14 cellular contexts compared by ENCODE assay signal in genomic region chr17:74276561-74277009, GRCh38. TPM values are rescaled to one million over a fixed set of nuclear protein-coding genes. Genes with fewer than 3 reads are reported as not detected.
DNase-seq lines count a peak whose midpoint lies in the region; ATAC-seq and TF ChIP-seq lines count a peak whose summit lies in the region.
"Had no signal": no experiment of that assay in that cellular context is flagged by ENCODE, and none has a peak within 500 bp of the region (broad histone marks: within the 10 kb centered on the region; RNA-seq: fewer than 3 reads in every experiment).

No MANE protein-coding gene starts in this region.

- H3K27ac ChIP-seq in suprapubic skin, result no peak overlapping the region

- TF ChIP-seq POLR2A in suprapubic skin (IDR thresholded peaks at IDR 0.05), result no peak

- H3K9me3 Mint-ChIP-seq in activated CD4-positive, alpha-beta memory T cell treated with anti-CD3 and anti-CD28 coated beads, Interleukin-2, amount 10 ng/mL, durations not matched to agents 7 days and 5 days, result no peaks in the 10 kb centered on the region
- no peaks in the 10 kb centered on the region for H3K9me3 Mint-ChIP-seq in activated CD4-positive, alpha-beta memory T cell treated with anti-CD3 and anti-CD28 coated beads for 36 hours
- H3K9me3 Mint-ChIP-seq in chondrocyte (ENCODE audit: low read depth), result no peaks in the 10 kb centered on the region
- H3K9me3 Mint-ChIP-seq: activated naive CD4-positive, alpha-beta T cell treated with anti-CD3 and anti-CD28 coated beads for 36 hours had no signal

- CTCF ChIA-PET in activated CD4-positive, alpha-beta memory T cell treated with anti-CD3 and anti-CD28 coated beads, Interleukin-2, amount 10 ng/mL, durations not matched to agents 7 days and 5 days (lab: Charles Lee), result no interaction called here
- CTCF ChIA-PET in activated CD4-positive, alpha-beta memory T cell treated with anti-CD3 and anti-CD28 coated beads for 36 hours (lab: Charles Lee), result interaction anchor here (0.8 kb wide), 1 partner anchor 22 kb away, joined by 3 read pairs; no protein-coding TSS in a partner anchor

- no peak overlapping the region for H3K4me3 ChIP-seq in suprapubic skin

- H3K27ac Mint-ChIP-seq in activated CD4-positive, alpha-beta memory T cell treated with anti-CD3 and anti-CD28 coated beads, Interleukin-2, amount 10 ng/mL, durations not matched to agents 7 days and 5 days, result peak overlapping the region; percentile 27
- H3K27ac Mint-ChIP-seq in activated CD4-positive, alpha-beta memory T cell treated with anti-CD3 and anti-CD28 coated beads for 36 hours, result no peak overlapping the region
- peak overlapping the region; percentile 93 for H3K27ac Mint-ChIP-seq in chondrocyte (ENCODE audit: unreplicated experiment)
- H3K27ac Mint-ChIP-seq: activated naive CD4-positive, alpha-beta T cell treated with anti-CD3 and anti-CD28 coated beads for 36 hours; progenitor cell of endocrine pancreas had no signal

- H3K27me3 ChIP-seq in suprapubic skin, result peaks cover 24% of the 10 kb centered on the region

- intact Hi-C loops in activated CD4-positive, alpha-beta memory T cell treated with anti-CD3 and anti-CD28 coated beads for 36 hours (cut with micrococcal nuclease), result no loop called here

- H3K27me3 Mint-ChIP-seq in activated CD4-positive, alpha-beta memory T cell treated with anti-CD3 and anti-CD28 coated beads, Interleukin-2, amount 10 ng/mL, durations not matched to agents 7 days and 5 days, result no peaks in the 10 kb centered on the region
- no peaks in the 10 kb centered on the region for H3K27me3 Mint-ChIP-seq in activated CD4-positive, alpha-beta memory T cell treated with anti-CD3 and anti-CD28 coated beads for 36 hours
- H3K27me3 Mint-ChIP-seq in chondrocyte (ENCODE audit: low read depth), result peaks cover 16% of the 10 kb centered on the region

- TF ChIP-seq EP300 in suprapubic skin (IDR thresholded peaks at IDR 0.05), result no peak

- H3K4me3 Mint-ChIP-seq in activated CD4-positive, alpha-beta memory T cell treated with anti-CD3 and anti-CD28 coated beads, Interleukin-2, amount 10 ng/mL, durations not matched to agents 7 days and 5 days, result no peak overlapping the region
- no peak overlapping the region for H3K4me3 Mint-ChIP-seq in activated CD4-positive, alpha-beta memory T cell treated with anti-CD3 and anti-CD28 coated beads for 36 hours
- no peak overlapping the region for H3K4me3 Mint-ChIP-seq in chondrocyte (ENCODE audit: unreplicated experiment)
- H3K4me3 Mint-ChIP-seq: activated naive CD4-positive, alpha-beta T cell treated with anti-CD3 and anti-CD28 coated beads for 36 hours had no signal

- no peak for DNase-seq in activated CD4-positive, alpha-beta memory T cell treated with anti-CD3 and anti-CD28 coated beads, Interleukin-2, amount 10 ng/mL, durations not matched to agents 7 days and 5 days
- no peak for DNase-seq in activated CD4-positive, alpha-beta memory T cell treated with anti-CD3 and anti-CD28 coated beads for 36 hours
- no peak for DNase-seq in chondrocyte (ENCODE audit: low spot score)
- peak; percentile 57 for DNase-seq in left kidney (ENCODE audit: low read depth, low spot score)
- DNase-seq in superior temporal gyrus (ENCODE audit: extremely low spot score), result peak; percentile 71
- no peak for DNase-seq in NCI-H1694 (lab: John Stamatoyannopoulos, UW)
- no peak for DNase-seq in suprapubic skin (ENCODE audit: low spot score in 2 of 2)
- DNase-seq: activated CD4-positive, alpha-beta T cell treated with anti-CD3 and anti-CD28 coated beads for 4 hours; activated naive CD4-positive, alpha-beta T cell treated with anti-CD3 and anti-CD28 coated beads for 36 hours; GF-D8; NCI-H2171 treated with DMSO at 0.1 percent for 48 hours had no signal

- H3K36me3 ChIP-seq in suprapubic skin, result no peaks in the 10 kb centered on the region

- POLR2A ChIA-PET in activated CD4-positive, alpha-beta memory T cell treated with anti-CD3 and anti-CD28 coated beads, Interleukin-2, amount 10 ng/mL, durations not matched to agents 7 days and 5 days (lab: Charles Lee), result interaction anchor here (1.4 kb wide), 1 partner anchor 20 kb away, joined by 5 read pairs; no protein-coding TSS in a partner anchor
- POLR2A ChIA-PET in activated CD4-positive, alpha-beta memory T cell treated with anti-CD3 and anti-CD28 coated beads for 36 hours (lab: Charles Lee), result no interaction called here

- 46% methylated on average over 5 of the region's 5 CpGs for WGBS in suprapubic skin

- H3K9me3 ChIP-seq in suprapubic skin, result no peaks in the 10 kb centered on the region

- peaks cover 3% of the 10 kb centered on the region for H3K36me3 Mint-ChIP-seq in activated CD4-positive, alpha-beta memory T cell treated with anti-CD3 and anti-CD28 coated beads, Interleukin-2, amount 10 ng/mL, durations not matched to agents 7 days and 5 days (ENCODE audit: low read depth)
- H3K36me3 Mint-ChIP-seq in activated CD4-positive, alpha-beta memory T cell treated with anti-CD3 and anti-CD28 coated beads for 36 hours, result no peaks in the 10 kb centered on the region
- no peaks in the 10 kb centered on the region for H3K36me3 Mint-ChIP-seq in chondrocyte (ENCODE audit: low read depth)

- TF ChIP-seq CTCF in chondrocyte (IDR thresholded peaks at IDR 0.05) (no peak), suprapubic skin (IDR thresholded peaks at IDR 0.05) (no peak)

- no peak for ATAC-seq in GM18511 (IDR thresholded peaks at IDR 0.05; ENCODE audit: unreplicated experiment)

- H3K4me1 Mint-ChIP-seq in activated CD4-positive, alpha-beta memory T cell treated with anti-CD3 and anti-CD28 coated beads, Interleukin-2, amount 10 ng/mL, durations not matched to agents 7 days and 5 days, result peaks cover 73% of the 10 kb centered on the region
- peaks cover 59% of the 10 kb centered on the region for H3K4me1 Mint-ChIP-seq in activated CD4-positive, alpha-beta memory T cell treated with anti-CD3 and anti-CD28 coated beads for 36 hours (ENCODE audit: low read depth)
- peaks cover 38% of the 10 kb centered on the region for H3K4me1 Mint-ChIP-seq in chondrocyte (ENCODE audit: low read depth)

- peaks cover 31% of the 10 kb centered on the region for H3K4me1 ChIP-seq in suprapubic skin

RNA-seq across cellular contexts. Expression of gene DNAI2, which starts 2.6 kb away (rescaled TPM):
- 1 to 10 TPM; 2.5 to 3.1 TPM for total RNA-seq in activated CD4-positive, alpha-beta memory T cell treated with anti-CD3 and anti-CD28 coated beads, Interleukin-2, amount 10 ng/mL, durations not matched to agents 7 days and 5 days
- total RNA-seq in activated CD4-positive, alpha-beta memory T cell treated with anti-CD3 and anti-CD28 coated beads for 36 hours, result 1 to 10 TPM; 1.6 to 1.7 TPM
- total RNA-seq in chondrocyte (not detected in 3 replicates), suprapubic skin (not detected)
- total RNA-seq: endothelial cell of umbilical vein, progenitor cell of endocrine pancreas had no signal

RNA-seq across cellular contexts. Expression of gene KIF19, which starts 49.4 kb away (rescaled TPM):
- 1 to 10 TPM; 3.5 to 3.8 TPM for total RNA-seq in activated CD4-positive, alpha-beta memory T cell treated with anti-CD3 and anti-CD28 coated beads, Interleukin-2, amount 10 ng/mL, durations not matched to agents 7 days and 5 days
- under 1 TPM; 0.51 to 0.59 TPM for total RNA-seq in activated CD4-positive, alpha-beta memory T cell treated with anti-CD3 and anti-CD28 coated beads for 36 hours
- total RNA-seq in chondrocyte (not detected in 3 replicates), suprapubic skin (1 to 10 TPM in 2 of 4 donors, under 1 TPM in 2; 0.34 to 1.3 (median 1.0) TPM)
- total RNA-seq: activated naive CD4-positive, alpha-beta T cell treated with anti-CD3 and anti-CD28 coated beads for 36 hours had no signal

Comparison
In these comparisons a context has a peak if more than half of its experiments do, and no peak if none do; other contexts are left out.
1. DNase-seq: peak in left kidney (single experiment) and superior temporal gyrus (single experiment); none in activated CD4-positive, alpha-beta memory T cell treated with anti-CD3 and anti-CD28 coated beads, Interleukin-2, amount 10 ng/mL, durations not matched to agents 7 days and 5 days (single experiment), activated CD4-positive, alpha-beta memory T cell treated with anti-CD3 and anti-CD28 coated beads for 36 hours (single experiment), chondrocyte (single experiment), NCI-H1694 (single experiment) and suprapubic skin (0 of 2).